In the genomic region with DNA sequence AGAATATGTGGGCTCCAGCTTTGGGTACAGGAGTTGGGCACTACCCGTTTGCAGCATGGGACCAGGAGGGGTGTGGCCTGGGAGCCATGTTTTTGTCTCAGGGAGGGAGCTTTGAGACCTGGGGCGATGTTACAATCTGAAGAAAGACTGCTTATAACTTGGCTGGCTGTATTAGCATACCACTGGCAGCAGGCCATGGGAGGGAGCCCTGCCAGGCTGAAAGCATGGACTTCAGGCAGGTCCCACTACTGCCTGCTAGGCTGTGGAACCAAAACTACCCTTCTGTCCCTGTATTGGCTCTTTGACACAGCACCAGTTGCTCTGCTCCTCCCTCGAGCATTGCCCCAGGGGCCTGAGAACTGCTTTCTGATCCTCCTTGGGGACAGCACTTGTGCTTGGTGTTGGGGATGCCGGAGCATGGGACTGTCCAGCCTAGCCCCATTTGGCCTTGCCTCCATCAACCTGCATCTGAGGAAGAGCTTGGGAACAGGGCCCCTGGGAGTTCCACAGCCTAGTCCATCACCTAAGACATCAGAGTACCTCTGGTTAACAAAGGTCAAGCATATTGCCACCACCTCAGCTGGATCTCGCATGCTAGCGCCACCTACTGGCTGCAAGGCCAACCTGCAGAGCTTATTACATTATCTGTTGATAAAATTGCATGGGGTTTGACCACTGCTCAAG, we compare ENCODE assay signal across 8 cellular contexts.
A peak's percentile ranks its signal among the peaks of the same experiment; 100 is the strongest.
DNase-seq lines count a peak whose midpoint lies in the region; ATAC-seq and TF ChIP-seq lines count a peak whose summit lies in the region.

No MANE protein-coding gene starts in this region.

- H3K27ac ChIP-seq in iPS DF 6.9 (ENCODE audit: low read length) (no peak overlapping the region), suprapubic skin (no peak overlapping the region)

- H3K4me3 ChIP-seq in iPS DF 6.9 (ENCODE audit: low read length): no peak overlapping the region
- no peak overlapping the region for H3K4me3 ChIP-seq in suprapubic skin

- H3K9me3 ChIP-seq in iPS DF 6.9 (ENCODE audit: control insufficient read depth, insufficient read depth, low read length) (no peaks in the 10 kb centered on the region), suprapubic skin (peaks cover 11% of the 10 kb centered on the region)

- peak; percentile 25 for DNase-seq in DMS53 treated with DMSO at 0.1 percent for 48 hours (lab: John Stamatoyannopoulos, UW; ENCODE audit: unreplicated experiment)
- DNase-seq in NAMALWA (ENCODE audit: low spot score): peak; percentile 51
- DNase-seq in iPS DF 6.9 (ENCODE audit: low read depth, low spot score): peak; percentile 48
- DNase-seq in stimulated activated naive B cell treated with anti-CD40 and anti-IgM and Interleukin-4, amounts not matched to agents 10 μg/mL and 1 μg/mL and 100 μg/mL, for 72 hours: peak; percentile 17
- no peak for DNase-seq in suprapubic skin (ENCODE audit: low spot score in 2 of 2)

- no CpG with 5 or more reads among the region's 6 CpGs for WGBS in iPS DF 6.9 (ENCODE audit: insufficient coverage, insufficient read length)
- 46% methylated on average over 6 of the region's 6 CpGs for WGBS in suprapubic skin

- TF ChIP-seq POLR2A in suprapubic skin (IDR thresholded peaks at IDR 0.05): no peak

- no peaks in the 10 kb centered on the region for H3K27me3 Mint-ChIP-seq in activated T-helper 17 cell treated with anti-CD3 and anti-CD28 coated beads, Interleukin-2, amount 50 U/mL, for 72 hours
- no peaks in the 10 kb centered on the region for H3K27me3 Mint-ChIP-seq in stimulated activated naive B cell treated with anti-CD40 and anti-IgM and Interleukin-4, amounts not matched to agents 10 μg/mL and 1 μg/mL and 100 μg/mL, for 72 hours

- no peaks in the 10 kb centered on the region for H3K4me1 Mint-ChIP-seq in activated T-helper 17 cell treated with anti-CD3 and anti-CD28 coated beads, Interleukin-2, amount 50 U/mL, for 72 hours
- H3K4me1 Mint-ChIP-seq in stimulated activated naive B cell treated with anti-CD40 and anti-IgM and Interleukin-4, amounts not matched to agents 10 μg/mL and 1 μg/mL and 100 μg/mL, for 72 hours: peaks cover 4 to 9% of the 10 kb centered on the region in 2 donors

- no peak for TF ChIP-seq EP300 in suprapubic skin (IDR thresholded peaks at IDR 0.05)

- no peak overlapping the region for H3K27ac Mint-ChIP-seq in activated T-helper 17 cell treated with anti-CD3 and anti-CD28 coated beads, Interleukin-2, amount 50 U/mL, for 72 hours
- H3K27ac Mint-ChIP-seq in stimulated activated naive B cell treated with anti-CD40 and anti-IgM and Interleukin-4, amounts not matched to agents 10 μg/mL and 1 μg/mL and 100 μg/mL, for 72 hours: no peak overlapping the region

- TF ChIP-seq CTCF in suprapubic skin (IDR thresholded peaks at IDR 0.05): peak in 1 of 2 donors; percentile 38

- peaks cover 15% of the 10 kb centered on the region for H3K9me3 Mint-ChIP-seq in activated T-helper 17 cell treated with anti-CD3 and anti-CD28 coated beads, Interleukin-2, amount 50 U/mL, for 72 hours
- peaks cover 0 to 10% of the 10 kb centered on the region in 2 donors for H3K9me3 Mint-ChIP-seq in stimulated activated naive B cell treated with anti-CD40 and anti-IgM and Interleukin-4, amounts not matched to agents 10 μg/mL and 1 μg/mL and 100 μg/mL, for 72 hours

- no peaks in the 10 kb centered on the region for H3K27me3 ChIP-seq in iPS DF 6.9 (ENCODE audit: control insufficient read depth, insufficient read depth, low read length)
- no peaks in the 10 kb centered on the region for H3K27me3 ChIP-seq in suprapubic skin

- H3K4me3 Mint-ChIP-seq in activated T-helper 17 cell treated with anti-CD3 and anti-CD28 coated beads, Interleukin-2, amount 50 U/mL, for 72 hours: no peak overlapping the region
- H3K4me3 Mint-ChIP-seq in stimulated activated naive B cell treated with anti-CD40 and anti-IgM and Interleukin-4, amounts not matched to agents 10 μg/mL and 1 μg/mL and 100 μg/mL, for 72 hours: no peak overlapping the region

- ATAC-seq in GM21390 (IDR thresholded peaks at IDR 0.05; ENCODE audit: unreplicated experiment) (peak; percentile 81), GM19467 (IDR thresholded peaks at IDR 0.05; ENCODE audit: unreplicated experiment) (no peak)
- peak; percentile 49 for ATAC-seq in activated T-helper 17 cell treated with anti-CD3 and anti-CD28 coated beads, Interleukin-2, amount 50 U/mL, for 72 hours (replicated peaks)
- ATAC-seq in stimulated activated naive B cell treated with anti-CD40 and anti-IgM and Interleukin-4, amounts not matched to agents 10 μg/mL and 1 μg/mL and 100 μg/mL, for 72 hours (replicated peaks): peak; percentile 65 to 75

- H3K4me1 ChIP-seq in iPS DF 6.9 (ENCODE audit: control insufficient read depth, insufficient read depth, low read length) (peaks cover 5% of the 10 kb centered on the region; the same call in 1 of the 2 replicates), suprapubic skin (no peaks in the 10 kb centered on the region)

- H3K36me3 ChIP-seq in iPS DF 6.9 (ENCODE audit: control insufficient read depth, insufficient read depth, low read length) (no peaks in the 10 kb centered on the region), suprapubic skin (no peaks in the 10 kb centered on the region)

- no peaks in the 10 kb centered on the region for H3K36me3 Mint-ChIP-seq in activated T-helper 17 cell treated with anti-CD3 and anti-CD28 coated beads, Interleukin-2, amount 50 U/mL, for 72 hours (ENCODE audit: low read depth)
- peaks cover 4 to 14% of the 10 kb centered on the region in 2 donors for H3K36me3 Mint-ChIP-seq in stimulated activated naive B cell treated with anti-CD40 and anti-IgM and Interleukin-4, amounts not matched to agents 10 μg/mL and 1 μg/mL and 100 μg/mL, for 72 hours

Comparison
In these comparisons a context has a peak if more than half of its experiments do, and no peak if none do; other contexts are left out.
1. DNase-seq: peak in DMS53 treated with DMSO at 0.1 percent for 48 hours (single experiment), NAMALWA (single experiment), iPS DF 6.9 (single experiment) and stimulated activated naive B cell treated with anti-CD40 and anti-IgM and Interleukin-4, amounts not matched to agents 10 μg/mL and 1 μg/mL and 100 μg/mL, for 72 hours (single experiment); none in suprapubic skin (0 of 2).